16 cellular contexts compared by ENCODE assay signal in the genomic region with DNA sequence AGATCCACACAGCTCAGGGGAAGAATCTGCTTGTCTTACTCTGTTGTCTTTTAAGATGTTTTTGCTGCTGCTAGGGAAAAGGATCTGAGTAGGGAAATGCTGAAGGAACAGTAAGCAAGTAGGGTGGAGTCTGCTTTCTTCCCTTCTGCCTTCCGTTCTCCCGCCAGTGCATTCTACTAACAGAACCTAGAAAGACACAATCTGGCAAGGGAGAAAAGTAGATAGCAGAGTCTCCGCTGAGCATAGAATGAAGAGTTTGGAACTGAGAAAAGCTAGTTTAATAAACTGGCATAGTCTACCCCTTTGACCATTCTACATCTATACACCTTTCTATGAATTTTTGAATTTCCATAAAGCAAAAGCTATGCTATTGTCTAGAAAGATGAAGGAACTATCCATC. TPM values are rescaled to one million over a fixed set of nuclear protein-coding genes. Genes with fewer than 3 reads are reported as not detected.
A peak's percentile ranks its signal among the peaks of the same experiment; 100 is the strongest.
DNase-seq lines count a peak whose midpoint lies in the region; ATAC-seq, FAIRE-seq and TF ChIP-seq lines count a peak whose summit lies in the region.
"Had no signal": no experiment of that assay in that cellular context is flagged by ENCODE, and none has a peak within 500 bp of the region (broad histone marks: within the 10 kb centered on the region; RNA-seq: fewer than 3 reads in every experiment).

No MANE protein-coding gene starts in this region.

- BruUV-seq in HepG2 (replicated peaks; lab: Mats Ljungman, UMichigan): no TSS peak
- no TSS peak for BruUV-seq in endothelial cell of umbilical vein (replicated peaks; lab: Mats Ljungman, UMichigan)

- no peak for TF ChIP-seq CTCF in HepG2 (CRISPR knock-in tag; IDR thresholded peaks at IDR 0.05)
- TF ChIP-seq CTCF in right lobe of liver (IDR thresholded peaks at IDR 0.05): no peak
- no peak for TF ChIP-seq CTCF in endothelial cell of umbilical vein (IDR thresholded peaks at IDR 0.05; ENCODE audit: extremely low read depth in 1 of 2, insufficient read depth in 1 of 2, low read depth in 1 of 2, low read length in 2 of 2)

- H3K9me3 ChIP-seq in HepG2 (ENCODE audit: low read length) (no peaks in the 10 kb centered on the region), right lobe of liver (no peaks in the 10 kb centered on the region), endothelial cell of umbilical vein (replicated peaks; ENCODE audit: control insufficient read depth, insufficient read depth, low read length) (no peaks in the 10 kb centered on the region)

- intact Hi-C loops in HepG2 (cut with micrococcal nuclease; ENCODE audit: unreplicated experiment) (no loop called here), right lobe of liver (cut with DNase I) (no loop called here), endothelial cell of umbilical vein (cut with micrococcal nuclease) (no loop called here)

- TF ChIP-seq EP300 in HepG2 (IDR thresholded peaks at IDR 0.05; ENCODE audit: low read depth in 2 of 2, low read length in 2 of 2) (no peak), HepG2 (CRISPR knock-in tag; IDR thresholded peaks at IDR 0.05; ENCODE audit: borderline replicate concordance) (no peak)

- dilution Hi-C loops in endothelial cell of umbilical vein (cut with MboI; ENCODE audit: extremely low pct_ligation_motif_present, low sequenced_read_pairs): no loop called here

- H3K36me3 Mint-ChIP-seq in activated T-cell treated with anti-CD3 and anti-CD28 coated beads, Interleukin-2, amount 50 U/mL, for 24 hours (ENCODE audit: low read depth): no peaks in the 10 kb centered on the region
- H3K36me3 Mint-ChIP-seq: CD4-positive, alpha-beta memory T cell had no signal

- H3K27ac Mint-ChIP-seq in activated T-cell treated with anti-CD3 and anti-CD28 coated beads, Interleukin-2, amount 50 U/mL, for 24 hours: no peak overlapping the region
- H3K27ac Mint-ChIP-seq: B cell; CD4-positive, alpha-beta memory T cell had no signal

- no peak overlapping the region for H3K4me2 ChIP-seq in HepG2 (ENCODE audit: low read depth, low read length)
- H3K4me2 ChIP-seq in endothelial cell of umbilical vein (ENCODE audit: insufficient read depth, low read length): peak overlapping the region; percentile 31

- TF ChIP-seq RAD21 in HepG2 (CRISPR knock-in tag; IDR thresholded peaks at IDR 0.05): no peak

- no peak overlapping the region for H3K4me3 Mint-ChIP-seq in activated T-cell treated with anti-CD3 and anti-CD28 coated beads, Interleukin-2, amount 50 U/mL, for 24 hours
- H3K4me3 Mint-ChIP-seq: B cell; CD4-positive, alpha-beta memory T cell had no signal

- no peaks in the 10 kb centered on the region for H3K27me3 ChIP-seq in HepG2 (ENCODE audit: control insufficient read depth in 1 of 2, insufficient read depth in 2 of 2, low read length in 2 of 2)
- no peaks in the 10 kb centered on the region for H3K27me3 ChIP-seq in right lobe of liver
- no peaks in the 10 kb centered on the region for H3K27me3 ChIP-seq in endothelial cell of umbilical vein (ENCODE audit: control insufficient read depth in 2 of 2, insufficient read depth in 2 of 2, low read length in 2 of 2)

- H3K79me2 ChIP-seq in HepG2 (ENCODE audit: insufficient read depth, low read length) (no peaks in the 10 kb centered on the region), endothelial cell of umbilical vein (ENCODE audit: control insufficient read depth, insufficient read depth, low read length) (no peaks in the 10 kb centered on the region)

- no peak for ATAC-seq in HepG2
- ATAC-seq in right lobe of liver: no peak
- no peak for ATAC-seq in GM21723 (IDR thresholded peaks at IDR 0.05; ENCODE audit: unreplicated experiment)

- H4K20me1 ChIP-seq in HepG2 (ENCODE audit: insufficient read depth, low read length) (no peaks in the 10 kb centered on the region), endothelial cell of umbilical vein (replicated peaks; ENCODE audit: control insufficient read depth, extremely low read depth, insufficient read depth, low read length) (no peaks in the 10 kb centered on the region)

- no peaks in the 10 kb centered on the region for H3K9me1 ChIP-seq in endothelial cell of umbilical vein (replicated peaks; ENCODE audit: control insufficient read depth, extremely low read depth, insufficient read depth, low read length)

- DNase-seq in HepG2 (ENCODE audit: low spot score) (no peak), right lobe of liver (no peak), OCI-M2 (lab: John Stamatoyannopoulos, UW; ENCODE audit: unreplicated experiment) (peak; percentile 64), endothelial cell of umbilical vein (ENCODE audit: low read depth, low spot score) (peak; percentile 42)
- no peak for DNase-seq in activated T-cell treated with anti-CD3 and anti-CD28 coated beads, Interleukin-2, amount 50 U/mL, for 24 hours
- DNase-seq in activated CD8-positive, alpha-beta memory T cell treated with anti-CD3 and anti-CD28 coated beads for 24 hours: no peak
- DNase-seq: CD4-positive, alpha-beta memory T cell; DMS79 treated with DMSO at 0.1 percent for 48 hours; EL had no signal

- H3K36me3 ChIP-seq in HepG2 (replicated peaks in 1 of 2; ENCODE audit: control insufficient read depth in 1 of 2, insufficient read depth in 2 of 2, low read length in 2 of 2) (no peaks in the 10 kb centered on the region), right lobe of liver (no peaks in the 10 kb centered on the region), endothelial cell of umbilical vein (ENCODE audit: control insufficient read depth in 2 of 2, extremely low read depth in 1 of 2, insufficient read depth in 2 of 2, low read length in 2 of 2) (no peaks in the 10 kb centered on the region)

- WGBS in HepG2 (ENCODE audit: low lambda C conversion rate): 98% methylated on average over 3 of the region's 3 CpGs
- WGBS in right lobe of liver (ENCODE audit: insufficient coverage, low coverage, low lambda C conversion rate, missing lambda C conversion rate): 60% methylated on average over 3 of the region's 3 CpGs

- H3K4me1 ChIP-seq in HepG2 (ENCODE audit: insufficient read depth, low read length): peaks cover 38% of the 10 kb centered on the region
- H3K4me1 ChIP-seq in right lobe of liver: no peaks in the 10 kb centered on the region
- H3K4me1 ChIP-seq in endothelial cell of umbilical vein (ENCODE audit: control insufficient read depth, extremely low read depth, insufficient read depth, low read length): peaks cover 28% of the 10 kb centered on the region

- H3K9ac ChIP-seq in HepG2 (ENCODE audit: insufficient read depth, low read depth, low read length) (no peak overlapping the region), endothelial cell of umbilical vein (replicated peaks; ENCODE audit: extremely low read depth, insufficient read depth, low read length) (no peak overlapping the region)

- POLR2A ChIA-PET in HepG2 (lab: Yijun Ruan, JAX) (interaction anchor here (0.9 kb wide), 1 partner anchor 29 kb away, joined by 3 read pairs; no protein-coding TSS in a partner anchor), endothelial cell of umbilical vein (lab: Charles Lee) (no interaction called here)

- no peaks in the 10 kb centered on the region for H3K9me3 Mint-ChIP-seq in activated T-cell treated with anti-CD3 and anti-CD28 coated beads, Interleukin-2, amount 50 U/mL, for 24 hours

- H3K4me3 ChIP-seq in HepG2 (replicated peaks in 1 of 3; ENCODE audit: insufficient read depth in 1 of 3, low read depth in 2 of 3, low read length in 3 of 3) (no peak overlapping the region), right lobe of liver (no peak overlapping the region), endothelial cell of umbilical vein (replicated peaks in 1 of 3; ENCODE audit: insufficient read depth in 1 of 3, low read depth in 1 of 3, low read length in 3 of 3) (no peak overlapping the region)

- in situ Hi-C loops in HepG2 (cut with HindIII; ENCODE audit: extremely low pct_ligation_motif_present, low pct_unique_long_range_greater_than_20kb): no loop called here

- TF ChIP-seq POLR2A in HepG2 (IDR thresholded peaks at IDR 0.05; ENCODE audit: insufficient read depth in 1 of 2, low read depth in 2 of 2, low read length in 2 of 2) (no peak), right lobe of liver (IDR thresholded peaks at IDR 0.05) (no peak), endothelial cell of umbilical vein (IDR thresholded peaks at IDR 0.05; ENCODE audit: low read depth, low read length) (no peak)

- CTCF ChIA-PET in HepG2 (lab: Yijun Ruan, JAX; ENCODE audit: low intra/inter-chr PET ratio, low total read pairs): no interaction called here
- CTCF ChIA-PET in endothelial cell of umbilical vein (lab: Charles Lee): interaction anchor here (0.7 to 2.9 kb wide), 5 partner anchors 10 to 151 kb away, joined by 3 to 23 read pairs (median 4); no protein-coding TSS in a partner anchor

- FAIRE-seq in HepG2 (lab: Jason Lieb, UNC): no peak
- peak; percentile 57 for FAIRE-seq in endothelial cell of umbilical vein (lab: Jason Lieb, UNC)
- FAIRE-seq: G401.6, GM12892, H54 had no signal

- H3K4me1 Mint-ChIP-seq in activated T-cell treated with anti-CD3 and anti-CD28 coated beads, Interleukin-2, amount 50 U/mL, for 24 hours (ENCODE audit: low read depth): no peaks in the 10 kb centered on the region
- H3K4me1 Mint-ChIP-seq: CD4-positive, alpha-beta memory T cell had no signal

- H3K27ac ChIP-seq in HepG2 (ENCODE audit: extremely low read length, insufficient read depth, low read length) (no peak overlapping the region), right lobe of liver (no peak overlapping the region), endothelial cell of umbilical vein (ENCODE audit: insufficient read depth, low read depth, low read length) (peak overlapping the region; percentile 35)
- H3K27ac ChIP-seq: C4-2B had no signal

- H3K27me3 Mint-ChIP-seq in activated T-cell treated with anti-CD3 and anti-CD28 coated beads, Interleukin-2, amount 50 U/mL, for 24 hours: peaks cover 46% of the 10 kb centered on the region

- peak overlapping the region; percentile 38 for H2AFZ ChIP-seq in HepG2 (ENCODE audit: low read length)
- peak overlapping the region; percentile 82 for H2AFZ ChIP-seq in endothelial cell of umbilical vein (ENCODE audit: low read depth, low read length)

RNA-seq across cellular contexts. Expression of a gene that starts 55.4 kb away (rescaled TPM):
- 439 and 686 TPM in 2 replicates for total RNA-seq in HepG2 (2016; rRNA removed; fragmentation: Illumina TruSeq; extraction: Trizol)
- total RNA-seq in HepG2 (2016; cell fraction: cytosol; rRNA removed; fragmentation: Illumina TruSeq; extraction: Trizol; ENCODE audit: low read depth): 23.4 and 28.1 TPM in 2 replicates
- 431 and 688 TPM in 2 replicates for total RNA-seq in HepG2 (2016; cell fraction: insoluble cytoplasmic fraction; rRNA removed; fragmentation: Illumina TruSeq; extraction: Trizol)
- 55.9 and 65.7 TPM in 2 replicates for total RNA-seq in HepG2 (2016; cell fraction: membrane; rRNA removed; fragmentation: Illumina TruSeq; extraction: Trizol)
- total RNA-seq in HepG2 (2016; cell fraction: nucleus; rRNA removed; fragmentation: Illumina TruSeq; extraction: Trizol): 230 and 235 TPM in 2 replicates
- 50.0 and 88.2 TPM in 2 replicates for polyA plus RNA-seq in HepG2 (2011; rRNA removed)
- polyA plus RNA-seq in HepG2 (2011; cell fraction: cytosol; rRNA removed): 43.0 and 53.0 TPM in 2 replicates
- 15.1 and 17.0 TPM in 2 replicates for polyA plus RNA-seq in HepG2 (2011; cell fraction: nucleus; rRNA removed)
- polyA plus RNA-seq in HepG2 (2012): 160 and 206 TPM in 2 replicates
- polyA plus RNA-seq in HepG2 (2016; cell fraction: cytosol; fragmentation: Illumina TruSeq; extraction: Trizol; ENCODE audit: low read depth): 21.3 and 24.3 TPM in 2 replicates
- 619 and 655 TPM in 2 replicates for polyA plus RNA-seq in HepG2 (2016; cell fraction: insoluble cytoplasmic fraction; fragmentation: Illumina TruSeq; extraction: Trizol; ENCODE audit: low read depth)
- polyA plus RNA-seq in HepG2 (2016; cell fraction: membrane; fragmentation: Illumina TruSeq; extraction: Trizol; ENCODE audit: low read depth): 40.3 and 48.6 TPM in 2 replicates
- 212 and 215 TPM in 2 replicates for polyA plus RNA-seq in HepG2 (2016; cell fraction: nucleus; fragmentation: Illumina TruSeq; extraction: Trizol; ENCODE audit: insufficient read depth, low read depth)
- 40.3 TPM in 1 of 2 replicates, not detected in the other for polyA minus RNA-seq in HepG2 (2011; rRNA and poly(A)+ RNA removed; ENCODE audit: low replicate concordance)
- polyA minus RNA-seq in HepG2 (2011; cell fraction: cytosol; rRNA and poly(A)+ RNA removed): 50.9 and 76.9 TPM in 2 replicates
- 88.4 and 90.4 TPM in 2 replicates for polyA minus RNA-seq in HepG2 (2011; cell fraction: nucleus; rRNA and poly(A)+ RNA removed)
- 1,000 to 10,000 TPM in 1 of 6 experiments, 100 to 1,000 TPM in 5; 309 to 1,702 (median 521) TPM for total RNA-seq in right lobe of liver
- 220 and 287 TPM in 2 replicates for total RNA-seq in endothelial cell of umbilical vein
- 73.4 and 91.1 TPM in 2 replicates for polyA plus RNA-seq in endothelial cell of umbilical vein
- 125 and 150 TPM in 2 replicates for polyA plus RNA-seq in endothelial cell of umbilical vein (2011; cell fraction: cytosol; rRNA removed)
- 110 and 121 TPM in 2 replicates for polyA plus RNA-seq in endothelial cell of umbilical vein (2011; cell fraction: nucleus; rRNA removed)
- polyA plus RNA-seq in endothelial cell of umbilical vein (2012): 120 and 220 TPM in 2 replicates
- polyA minus RNA-seq in endothelial cell of umbilical vein: 138 and 175 TPM in 2 replicates
- polyA minus RNA-seq in endothelial cell of umbilical vein (2011; cell fraction: cytosol; rRNA and poly(A)+ RNA removed): not detected
- polyA minus RNA-seq in endothelial cell of umbilical vein (2011; cell fraction: nucleus; rRNA and poly(A)+ RNA removed): 108 and 116 TPM in 2 replicates
- total RNA-seq: A172, B cell had no signal
- polyA plus RNA-seq: CD4-positive, alpha-beta memory T cell had no signal

Comparison
In these comparisons a context has a peak if more than half of its experiments do, and no peak if none do; other contexts are left out.
1. DNase-seq: peak in OCI-M2 (single experiment) and endothelial cell of umbilical vein (single experiment); none in HepG2 (single experiment), right lobe of liver (0 of 3), activated T-cell treated with anti-CD3 and anti-CD28 coated beads, Interleukin-2, amount 50 U/mL, for 24 hours (single experiment) and activated CD8-positive, alpha-beta memory T cell treated with anti-CD3 and anti-CD28 coated beads for 24 hours (single experiment).